ENCODE assay signal across 1 cellular context in the genomic region with DNA sequence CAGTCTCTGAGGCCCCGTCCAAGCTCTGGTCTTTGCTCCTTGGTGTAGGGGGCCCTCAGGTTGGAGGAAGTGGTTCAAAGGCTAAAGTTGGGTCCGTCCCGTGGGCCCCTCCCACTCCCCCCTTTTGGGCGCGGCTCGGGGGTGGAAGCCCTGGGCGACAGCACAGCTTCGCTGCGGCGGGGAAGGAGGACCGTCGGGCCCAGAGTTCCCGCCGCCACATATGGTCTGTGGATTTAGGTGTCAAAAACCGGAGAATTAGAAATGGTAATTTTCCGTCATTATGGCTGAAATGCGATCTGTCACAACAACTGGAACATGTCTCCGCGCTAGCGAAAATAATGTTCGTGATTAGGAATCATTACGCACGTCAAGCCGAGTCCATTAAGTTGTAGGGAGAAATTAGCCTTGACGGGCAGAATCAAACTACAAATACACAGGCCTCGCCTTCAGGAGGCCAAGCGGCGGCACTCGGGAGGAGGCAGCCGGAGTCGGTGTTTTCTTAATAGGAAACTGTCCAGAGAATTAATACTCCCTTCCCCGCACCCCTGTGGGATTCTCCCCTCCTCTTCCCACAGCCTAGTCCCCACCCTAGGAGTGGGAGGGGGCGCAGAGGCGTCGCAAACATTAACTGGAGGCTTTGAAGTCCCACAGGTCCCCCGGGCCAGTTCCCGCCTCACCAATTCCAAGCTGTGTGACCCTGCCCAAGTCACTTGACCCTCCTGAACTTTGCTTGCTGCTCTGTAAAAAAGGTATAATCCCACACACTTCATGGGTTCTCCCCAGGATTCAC.
A peak's percentile ranks its signal among the peaks of the same experiment; 100 is the strongest.
TF ChIP-seq lines count a peak whose summit lies in the region.

No MANE protein-coding gene starts in this region.

TF ChIP-seq in HEK293, 187 proteins besides CTCF, POLR2A, EP300 and RAD21 (continued from another document):
- TF ChIP-seq, protein P1, sequence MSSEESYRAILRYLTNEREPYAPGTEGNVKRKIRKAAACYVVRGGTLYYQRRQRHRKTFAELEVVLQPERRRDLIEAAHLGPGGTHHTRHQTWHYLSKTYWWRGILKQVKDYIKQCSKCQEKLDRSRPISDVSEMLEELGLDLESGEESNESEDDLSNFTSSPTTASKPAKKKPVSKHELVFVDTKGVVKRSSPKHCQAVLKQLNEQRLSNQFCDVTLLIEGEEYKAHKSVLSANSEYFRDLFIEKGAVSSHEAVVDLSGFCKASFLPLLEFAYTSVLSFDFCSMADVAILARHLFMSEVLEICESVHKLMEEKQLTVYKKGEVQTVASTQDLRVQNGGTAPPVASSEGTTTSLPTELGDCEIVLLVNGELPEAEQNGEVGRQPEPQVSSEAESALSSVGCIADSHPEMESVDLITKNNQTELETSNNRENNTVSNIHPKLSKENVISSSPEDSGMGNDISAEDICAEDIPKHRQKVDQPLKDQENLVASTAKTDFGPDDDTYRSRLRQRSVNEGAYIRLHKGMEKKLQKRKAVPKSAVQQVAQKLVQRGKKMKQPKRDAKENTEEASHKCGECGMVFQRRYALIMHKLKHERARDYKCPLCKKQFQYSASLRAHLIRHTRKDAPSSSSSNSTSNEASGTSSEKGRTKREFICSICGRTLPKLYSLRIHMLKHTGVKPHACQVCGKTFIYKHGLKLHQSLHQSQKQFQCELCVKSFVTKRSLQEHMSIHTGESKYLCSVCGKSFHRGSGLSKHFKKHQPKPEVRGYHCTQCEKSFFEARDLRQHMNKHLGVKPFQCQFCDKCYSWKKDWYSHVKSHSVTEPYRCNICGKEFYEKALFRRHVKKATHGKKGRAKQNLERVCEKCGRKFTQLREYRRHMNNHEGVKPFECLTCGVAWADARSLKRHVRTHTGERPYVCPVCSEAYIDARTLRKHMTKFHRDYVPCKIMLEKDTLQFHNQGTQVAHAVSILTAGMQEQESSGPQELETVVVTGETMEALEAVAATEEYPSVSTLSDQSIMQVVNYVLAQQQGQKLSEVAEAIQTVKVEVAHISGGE (tag by site-specific recombination; conservative IDR thresholded peaks at IDR 0.05; ENCODE audit: low read depth), result no peak
- TF ChIP-seq ZNF747 (tag by site-specific recombination; IDR thresholded peaks at IDR 0.05) (no peak), EGR2 (tag by site-specific recombination; IDR thresholded peaks at IDR 0.05; ENCODE audit: low read depth) (peak; percentile 31; the same call in 1 of the 2 replicates), GFI1B (tag by site-specific recombination; IDR thresholded peaks at IDR 0.05) (no peak), HOXD13 (CRISPR knock-in tag; IDR thresholded peaks at IDR 0.05; ENCODE audit: borderline replicate concordance) (no peak)
